Comparison of ENCODE assay signal across 7 cellular contexts in the genomic region with DNA sequence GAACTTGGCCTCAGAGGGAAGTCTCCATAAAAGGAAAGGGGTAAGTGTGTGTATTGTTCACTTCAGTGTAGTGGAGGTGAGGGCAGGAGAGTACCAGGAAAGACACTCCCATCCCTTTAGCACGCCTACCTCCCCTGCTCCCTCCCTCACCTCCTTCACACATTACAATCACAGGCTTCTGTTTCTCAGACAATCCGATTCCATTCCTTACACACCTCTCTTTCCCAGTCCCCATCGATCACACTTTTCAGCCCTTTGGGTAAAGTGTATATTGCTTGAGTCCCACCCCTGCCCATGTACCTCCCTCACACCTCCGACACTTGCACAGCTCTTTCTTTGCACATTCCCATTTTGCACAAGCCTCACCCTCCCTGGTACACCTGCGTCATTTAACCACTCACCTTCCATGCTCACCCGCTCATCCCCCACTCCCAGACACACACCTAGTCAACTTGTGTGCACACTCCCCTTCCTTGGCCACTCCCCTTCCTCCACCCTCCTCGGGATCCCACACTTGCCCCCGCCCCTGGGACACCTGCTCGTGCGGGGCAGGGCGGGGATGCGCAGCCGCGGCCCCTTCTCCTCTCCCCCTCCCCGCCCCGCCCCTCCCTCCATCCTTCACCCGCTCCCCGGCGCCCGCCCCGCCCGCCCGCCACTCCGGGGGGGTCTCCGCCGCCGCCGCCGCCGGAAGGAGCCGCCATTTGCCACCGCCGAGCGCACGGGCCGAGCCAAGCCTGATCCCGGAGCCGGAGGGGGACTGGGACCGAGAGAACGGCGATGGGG. TPM values are rescaled to one million over a fixed set of nuclear protein-coding genes. Genes with fewer than 3 reads are reported as not detected.
DNase-seq lines count a peak whose midpoint lies in the region; ATAC-seq lines count a peak whose summit lies in the region.

A gene with protein sequence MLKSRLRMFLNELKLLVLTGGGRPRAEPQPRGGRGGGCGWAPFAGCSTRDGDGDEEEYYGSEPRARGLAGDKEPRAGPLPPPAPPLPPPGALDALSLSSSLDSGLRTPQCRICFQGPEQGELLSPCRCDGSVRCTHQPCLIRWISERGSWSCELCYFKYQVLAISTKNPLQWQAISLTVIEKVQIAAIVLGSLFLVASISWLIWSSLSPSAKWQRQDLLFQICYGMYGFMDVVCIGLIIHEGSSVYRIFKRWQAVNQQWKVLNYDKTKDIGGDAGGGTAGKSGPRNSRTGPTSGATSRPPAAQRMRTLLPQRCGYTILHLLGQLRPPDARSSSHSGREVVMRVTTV (plus strand): TSS at position 693 of the 783 bp plus-strand sequence. CDS start 426 bp downstream, outside the sequence.

- H3K4me1 Mint-ChIP-seq in activated CD4-positive, alpha-beta memory T cell treated with anti-CD3 and anti-CD28 coated beads, Interleukin-2, amount 10 ng/mL, durations not matched to agents 7 days and 5 days = peaks cover 63% of the 10 kb centered on the region

- POLR2A ChIA-PET in activated CD4-positive, alpha-beta memory T cell treated with anti-CD3 and anti-CD28 coated beads, Interleukin-2, amount 10 ng/mL, durations not matched to agents 7 days and 5 days (lab: Charles Lee) = interaction anchor here (1.0 to 2.4 kb wide), 5 partner anchors 10 to 17 kb away, joined by 3 to 11 read pairs (median 3); a partner anchor contains a TSS

- peak within 1 kb of the TSS; percentile 93 for H3K4me3 Mint-ChIP-seq in activated CD4-positive, alpha-beta memory T cell treated with anti-CD3 and anti-CD28 coated beads, Interleukin-2, amount 10 ng/mL, durations not matched to agents 7 days and 5 days

- CTCF ChIA-PET in activated CD4-positive, alpha-beta memory T cell treated with anti-CD3 and anti-CD28 coated beads, Interleukin-2, amount 10 ng/mL, durations not matched to agents 7 days and 5 days (lab: Charles Lee) = interaction anchor here (0.6 kb wide), 2 partner anchors 11 to 23 kb away, joined by 3 read pairs; no protein-coding TSS in a partner anchor

- peak; percentile 48 for ATAC-seq in GM18907 (IDR thresholded peaks at IDR 0.05; ENCODE audit: unreplicated experiment)
- peak; percentile 34 for ATAC-seq in HG03159 (IDR thresholded peaks at IDR 0.05; ENCODE audit: unreplicated experiment)

- peaks cover 34% of the 10 kb centered on the region for H3K36me3 Mint-ChIP-seq in activated CD4-positive, alpha-beta memory T cell treated with anti-CD3 and anti-CD28 coated beads, Interleukin-2, amount 10 ng/mL, durations not matched to agents 7 days and 5 days (ENCODE audit: low read depth)

- H3K9me3 Mint-ChIP-seq in activated CD4-positive, alpha-beta memory T cell treated with anti-CD3 and anti-CD28 coated beads, Interleukin-2, amount 10 ng/mL, durations not matched to agents 7 days and 5 days = no peaks in the 10 kb centered on the region

- peak within 1 kb of the TSS; percentile 81 for H3K27ac Mint-ChIP-seq in activated CD4-positive, alpha-beta memory T cell treated with anti-CD3 and anti-CD28 coated beads, Interleukin-2, amount 10 ng/mL, durations not matched to agents 7 days and 5 days

- H3K27me3 Mint-ChIP-seq in activated CD4-positive, alpha-beta memory T cell treated with anti-CD3 and anti-CD28 coated beads, Interleukin-2, amount 10 ng/mL, durations not matched to agents 7 days and 5 days = peaks cover 3% of the 10 kb centered on the region

- peak; percentile 97 for DNase-seq in NCI-H69 (lab: John Stamatoyannopoulos, UW)
- DNase-seq in activated CD4-positive, alpha-beta memory T cell treated with anti-CD3 and anti-CD28 coated beads, Interleukin-2, amount 10 ng/mL, durations not matched to agents 7 days and 5 days = peak; percentile 88
- DNase-seq in effector CD4-positive, alpha-beta T cell = peak; percentile 80
- peak; percentile 19 for DNase-seq in midbrain (lab: John Stamatoyannopoulos, UW)
- DNase-seq in stimulated activated CD8-positive, alpha-beta memory T cell treated with anti-CD3 and anti-CD28 coated beads, Interleukin-4, amount 100 ng/mL, for 4 hours (ENCODE audit: low read depth in 2 of 2, low spot score in 1 of 2) = peak; percentile 54 to 65

RNA-seq across cellular contexts. Expression of the gene that starts here (rescaled TPM):
- total RNA-seq in activated CD4-positive, alpha-beta memory T cell treated with anti-CD3 and anti-CD28 coated beads, Interleukin-2, amount 10 ng/mL, durations not matched to agents 7 days and 5 days = 10 to 100 TPM; 29.2 to 31.4 TPM

Comparison
In these comparisons a context has a peak if more than half of its experiments do, and no peak if none do; other contexts are left out.
1. Peak in every context shown above with its lines: DNase-seq and ATAC-seq.
2. DNase-seq: peak in every context shown above with its lines; median percentile 97 in NCI-H69; 88 in activated CD4-positive, alpha-beta memory T cell treated with anti-CD3 and anti-CD28 coated beads, Interleukin-2, amount 10 ng/mL, durations not matched to agents 7 days and 5 days; 80 in effector CD4-positive, alpha-beta T cell; 60 in stimulated activated CD8-positive, alpha-beta memory T cell treated with anti-CD3 and anti-CD28 coated beads, Interleukin-4, amount 100 ng/mL, for 4 hours; 19 in midbrain.